13 cellular contexts compared by ENCODE assay signal in the genomic region with DNA sequence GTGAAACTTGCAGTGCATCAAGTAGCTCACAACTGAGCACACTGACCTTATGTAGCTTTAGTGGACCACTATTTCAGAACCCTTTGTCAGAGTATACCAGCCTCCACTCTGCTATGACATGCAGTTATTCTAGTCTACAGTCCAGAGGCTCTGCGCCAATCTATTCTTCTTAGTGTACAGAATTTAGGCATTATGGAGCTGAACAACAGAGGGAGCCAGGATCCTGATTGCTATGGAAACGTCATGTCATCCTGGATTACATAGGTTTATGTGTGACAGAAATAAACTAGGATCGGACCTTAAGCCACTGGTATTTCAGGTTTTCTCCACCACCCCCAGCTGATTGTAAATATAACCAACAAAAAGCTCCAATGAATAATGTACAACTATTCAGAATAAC. TPM values are rescaled to one million over a fixed set of nuclear protein-coding genes. Genes with fewer than 3 reads are reported as not detected.
DNase-seq lines count a peak whose midpoint lies in the region; ATAC-seq and TF ChIP-seq lines count a peak whose summit lies in the region.
"Had no signal": no experiment of that assay in that cellular context is flagged by ENCODE, and none has a peak within 500 bp of the region (broad histone marks: within the 10 kb centered on the region; RNA-seq: fewer than 3 reads in every experiment).

No MANE protein-coding gene starts in this region.

- intact Hi-C loops in HCT116 (cut with micrococcal nuclease), result loop anchor here (1.0 to 2.0 kb wide), 4 partner anchors 50 to 601 kb away; a partner anchor contains a TSS

- no peak for DNase-seq in BE2C
- DNase-seq in HCT116 (ENCODE audit: low read depth, low spot score), result no peak
- peak; percentile 11 for DNase-seq in RKO (ENCODE audit: low spot score)
- no peak for DNase-seq in fibroblast of pulmonary artery (ENCODE audit: low read depth)
- DNase-seq in DMS79 treated with DMSO at 0.1 percent for 48 hours (lab: John Stamatoyannopoulos, UW), result no peak
- no peak for DNase-seq in CD1c-positive myeloid dendritic cell (ENCODE audit: extremely low spot score)
- no peak for DNase-seq in NCI-H2196 treated with DMSO at 0.1 percent for 48 hours (lab: John Stamatoyannopoulos, UW; ENCODE audit: unreplicated experiment)
- DNase-seq: CD8-positive, alpha-beta T cell; NCI-H187; NK-92 treated with Interleukin-12 subunit alpha and Interleukin-12 subunit beta, amount 100 ng/mL, for 24 hours had no signal

- H3K36me3 ChIP-seq in BE2C (no peaks in the 10 kb centered on the region), HCT116 (ENCODE audit: control insufficient read depth in 1 of 2, insufficient read depth in 2 of 2, low read length in 2 of 2) (no peaks in the 10 kb centered on the region)

- TF ChIP-seq CTCF in BE2C (IDR thresholded peaks at IDR 0.05; ENCODE audit: low read depth, low read length) (0 out of 2 replicates have a peak, but pooled peaks have one; percentile 12), HCT116 (IDR thresholded peaks at IDR 0.05 in 2 of 3, conservative IDR thresholded peaks at IDR 0.05 in 1 of 3; ENCODE audit: borderline replicate concordance in 1 of 3, insufficient read depth in 1 of 3, low read depth in 2 of 3, low read length in 2 of 3) (no peak), fibroblast of pulmonary artery (IDR thresholded peaks at IDR 0.05; ENCODE audit: low read length, missing control alignments) (peak; percentile 2)

- H2AFZ ChIP-seq in HCT116 (ENCODE audit: low read depth, low read length, poor library complexity, severe bottlenecking), result no peak overlapping the region
- H2AFZ ChIP-seq: GM23338 had no signal

- no peak for TF ChIP-seq POLR2A in HCT116 (IDR thresholded peaks at IDR 0.05; ENCODE audit: borderline replicate concordance, extremely low read depth, insufficient read depth, insufficient read length)

- CTCF ChIA-PET in HCT116 (lab: Charles Lee), result interaction anchor here (1.4 to 3.3 kb wide), 4 partner anchors 9 to 601 kb away, joined by 4 to 52 read pairs (median 12); partner anchors contain the start of gene EEIG2

- H3K9ac ChIP-seq in HCT116 (ENCODE audit: low read length), result no peak overlapping the region

- no peaks in the 10 kb centered on the region for H3K27me3 ChIP-seq in BE2C
- no peaks in the 10 kb centered on the region for H3K27me3 ChIP-seq in HCT116 (ENCODE audit: insufficient read depth, low read length)

- H3K4me3 ChIP-seq in BE2C (ENCODE audit: low read depth, low read length) (no peak overlapping the region), HCT116 (replicated peaks in 1 of 2; ENCODE audit: low read depth in 1 of 2, low read length in 2 of 2) (no peak overlapping the region), fibroblast of pulmonary artery (replicated peaks; ENCODE audit: low read depth, low read length) (no peak overlapping the region)
- H3K4me3 ChIP-seq: GM12878, GM23338 had no signal

- no peak overlapping the region for H3K27ac ChIP-seq in HCT116 (ENCODE audit: low read depth, low read length)
- H3K27ac ChIP-seq: HL-60 had no signal

- no peaks in the 10 kb centered on the region for H4K20me1 ChIP-seq in HCT116 (ENCODE audit: insufficient read depth)

- H3K4me1 ChIP-seq in BE2C, result no peaks in the 10 kb centered on the region
- H3K4me1 ChIP-seq in HCT116 (ENCODE audit: control insufficient read depth in 1 of 2, insufficient read depth in 2 of 2, low read length in 2 of 2), result no peaks in the 10 kb centered on the region

- TF ChIP-seq RAD21 in HCT116 (IDR thresholded peaks at IDR 0.05; ENCODE audit: low read depth), result no peak

- no peak overlapping the region for H3K4me2 ChIP-seq in HCT116 (ENCODE audit: low read length)
- H3K4me2 ChIP-seq: GM23338 had no signal

- 0 out of 2 replicates have a peak, but pooled peaks have one; percentile 25 for ATAC-seq in HCT116
- ATAC-seq: GM23338 had no signal

- no peaks in the 10 kb centered on the region for H3K9me2 ChIP-seq in HCT116 (ENCODE audit: insufficient read depth)

- POLR2A ChIA-PET in HCT116 (lab: Charles Lee), result no interaction called here

- no TSS peak for BruUV-seq in HCT116 (replicated peaks; lab: Mats Ljungman, UMichigan)

- RAD21 ChIA-PET in HCT116 (lab: Charles Lee; ENCODE audit: low non-redundant PET in 1 of 2, low total read pairs in 2 of 2, uncharacterized antibody in 2 of 2, unreplicated experiment in 2 of 2), result no interaction called here

- no peaks in the 10 kb centered on the region for H3K79me2 ChIP-seq in HCT116 (ENCODE audit: insufficient read depth, low read length)

- H3K9me3 ChIP-seq in BE2C (no peaks in the 10 kb centered on the region), HCT116 (ENCODE audit: control insufficient read depth in 1 of 2, insufficient read depth in 1 of 2, low read depth in 1 of 2, low read length in 2 of 2) (no peaks in the 10 kb centered on the region)

TF ChIP-seq in HCT116, 20 proteins besides CTCF, POLR2A, EP300 and RAD21:
- no peak for TF ChIP-seq ELF1 (IDR thresholded peaks at IDR 0.05; ENCODE audit: borderline replicate concordance, low read depth)
- no peak for TF ChIP-seq ZFX (IDR thresholded peaks at IDR 0.05)
- TF ChIP-seq, protein P1, sequence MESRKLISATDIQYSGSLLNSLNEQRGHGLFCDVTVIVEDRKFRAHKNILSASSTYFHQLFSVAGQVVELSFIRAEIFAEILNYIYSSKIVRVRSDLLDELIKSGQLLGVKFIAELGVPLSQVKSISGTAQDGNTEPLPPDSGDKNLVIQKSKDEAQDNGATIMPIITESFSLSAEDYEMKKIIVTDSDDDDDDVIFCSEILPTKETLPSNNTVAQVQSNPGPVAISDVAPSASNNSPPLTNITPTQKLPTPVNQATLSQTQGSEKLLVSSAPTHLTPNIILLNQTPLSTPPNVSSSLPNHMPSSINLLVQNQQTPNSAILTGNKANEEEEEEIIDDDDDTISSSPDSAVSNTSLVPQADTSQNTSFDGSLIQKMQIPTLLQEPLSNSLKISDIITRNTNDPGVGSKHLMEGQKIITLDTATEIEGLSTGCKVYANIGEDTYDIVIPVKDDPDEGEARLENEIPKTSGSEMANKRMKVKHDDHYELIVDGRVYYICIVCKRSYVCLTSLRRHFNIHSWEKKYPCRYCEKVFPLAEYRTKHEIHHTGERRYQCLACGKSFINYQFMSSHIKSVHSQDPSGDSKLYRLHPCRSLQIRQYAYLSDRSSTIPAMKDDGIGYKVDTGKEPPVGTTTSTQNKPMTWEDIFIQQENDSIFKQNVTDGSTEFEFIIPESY (IDR thresholded peaks at IDR 0.05; ENCODE audit: extremely low read depth, insufficient replicate concordance, low read length), result no peak
- TF ChIP-seq CBX3 (IDR thresholded peaks at IDR 0.05; ENCODE audit: low read depth), result no peak
- TF ChIP-seq SIN3A (IDR thresholded peaks at IDR 0.05; ENCODE audit: low read depth), result no peak
- TF ChIP-seq SRF (IDR thresholded peaks at IDR 0.05; ENCODE audit: low read depth), result no peak
- TF ChIP-seq EGR1 (IDR thresholded peaks at IDR 0.05; ENCODE audit: low read depth), result no peak
- TF ChIP-seq ZNF274 (IDR thresholded peaks at IDR 0.05; ENCODE audit: low read depth, low read length), result no peak
- no peak for TF ChIP-seq CEBPB (IDR thresholded peaks at IDR 0.05; ENCODE audit: low read depth)
- no peak for TF ChIP-seq TCF7L2 (IDR thresholded peaks at IDR 0.05; ENCODE audit: borderline replicate concordance, extremely low read depth, insufficient read depth, insufficient read length)
- TF ChIP-seq REST (IDR thresholded peaks at IDR 0.05; ENCODE audit: low read depth), result no peak
- TF ChIP-seq, protein P2, sequence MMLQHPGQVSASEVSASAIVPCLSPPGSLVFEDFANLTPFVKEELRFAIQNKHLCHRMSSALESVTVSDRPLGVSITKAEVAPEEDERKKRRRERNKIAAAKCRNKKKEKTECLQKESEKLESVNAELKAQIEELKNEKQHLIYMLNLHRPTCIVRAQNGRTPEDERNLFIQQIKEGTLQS (IDR thresholded peaks at IDR 0.05), result no peak
- TF ChIP-seq YY1 (IDR thresholded peaks at IDR 0.05; ENCODE audit: extremely low read depth, insufficient replicate concordance, low read depth, low read length), result no peak
- TF ChIP-seq, protein P3, sequence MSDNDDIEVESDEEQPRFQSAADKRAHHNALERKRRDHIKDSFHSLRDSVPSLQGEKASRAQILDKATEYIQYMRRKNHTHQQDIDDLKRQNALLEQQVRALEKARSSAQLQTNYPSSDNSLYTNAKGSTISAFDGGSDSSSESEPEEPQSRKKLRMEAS (IDR thresholded peaks at IDR 0.05), result no peak
- TF ChIP-seq EZH2phosphoT487 (IDR thresholded peaks at IDR 0.05; ENCODE audit: borderline replicate concordance), result no peak
- TF ChIP-seq FOSL1 (IDR thresholded peaks at IDR 0.05; ENCODE audit: low read depth), result no peak
- TF ChIP-seq EZH2 (IDR thresholded peaks at IDR 0.05), result no peak
- TF ChIP-seq JUND (IDR thresholded peaks at IDR 0.05), result no peak
- no peak for TF ChIP-seq POLR2AphosphoS5 (IDR thresholded peaks at IDR 0.05; ENCODE audit: low read depth, low read length)
- TF ChIP-seq SP1 (IDR thresholded peaks at IDR 0.05; ENCODE audit: low read depth), result no peak

RNA-seq across cellular contexts. Expression of gene EEIG2, which starts 48.1 kb away (rescaled TPM):
- polyA plus RNA-seq in BE2C (2012; ENCODE audit: insufficient read depth, insufficient read length, low read depth), result 0.39 TPM
- total RNA-seq in HCT116 (2021; ENCODE audit: unreplicated experiment), result 16.0 TPM
- 3.1 and 4.0 TPM in 2 replicates for polyA plus RNA-seq in HCT116 (2012)

Comparison
In these comparisons a context has a peak if more than half of its experiments do, and no peak if none do; other contexts are left out.
1. CTCF ChIP-seq: peak in BE2C (single experiment) and fibroblast of pulmonary artery (single experiment); none in HCT116 (0 of 3).